Comparison of ENCODE assay signal across 11 cellular contexts in genomic region chr18:6270791-6271216, GRCh38.
DNase-seq lines count a peak whose midpoint lies in the region; ATAC-seq and TF ChIP-seq lines count a peak whose summit lies in the region.
"Had no signal": no experiment of that assay in that cellular context is flagged by ENCODE, and none has a peak within 500 bp of the region (broad histone marks: within the 10 kb centered on the region; RNA-seq: fewer than 3 reads in every experiment).

No MANE protein-coding gene starts in this region.

- H3K36me3 Mint-ChIP-seq in natural killer cell treated with Interleukin-12 subunit alpha and Interleukin-12 subunit beta and Interleukin-15 and Interleukin-18, amount 100 ng/mL, for 72 hours, result peaks cover 9% of the 10 kb centered on the region
- H3K36me3 Mint-ChIP-seq in type B pancreatic cell, result no peaks in the 10 kb centered on the region

- intact Hi-C loops in left cardiac atrium (cut with DNase I), result no loop called here

- peak overlapping the region; percentile 52 to 87 for H3K27ac Mint-ChIP-seq in natural killer cell treated with Interleukin-12 subunit alpha and Interleukin-12 subunit beta and Interleukin-15 and Interleukin-18, amount 100 ng/mL, for 72 hours
- H3K27ac Mint-ChIP-seq in type B pancreatic cell, result no peak overlapping the region

- DNase-seq in natural killer cell treated with Interleukin-12 subunit alpha and Interleukin-12 subunit beta and Interleukin-15 and Interleukin-18, amount 100 ng/mL, for 72 hours (ENCODE audit: low spot score), result no peak
- DNase-seq in type B pancreatic cell (ENCODE audit: extremely low spot score, unreplicated experiment) (no peak), left cardiac atrium (no peak)
- DNase-seq in activated naive CD4-positive, alpha-beta T cell treated with anti-CD3 and anti-CD28 coated beads, Interleukin-2, amount 50 U/mL, for 16 hours, result no peak
- DNase-seq: DMS 273 treated with DMSO at 0.1 percent for 48 hours; effector memory CD4-positive, alpha-beta T cell; heart left ventricle; stimulated activated CD4-positive, alpha-beta T cell treated with anti-CD3 and anti-CD28 coated beads, Interleukin-4, amount 100 ng/mL, for 4 hours had no signal

- no peak for TF ChIP-seq CTCF in type B pancreatic cell (conservative IDR thresholded peaks at IDR 0.05)

- no peaks in the 10 kb centered on the region for H3K9me3 Mint-ChIP-seq in natural killer cell treated with Interleukin-12 subunit alpha and Interleukin-12 subunit beta and Interleukin-15 and Interleukin-18, amount 100 ng/mL, for 72 hours
- no peaks in the 10 kb centered on the region for H3K9me3 Mint-ChIP-seq in type B pancreatic cell

- H3K4me3 Mint-ChIP-seq in natural killer cell treated with Interleukin-12 subunit alpha and Interleukin-12 subunit beta and Interleukin-15 and Interleukin-18, amount 100 ng/mL, for 72 hours, result peak overlapping the region; percentile 77
- H3K4me3 Mint-ChIP-seq in type B pancreatic cell, result no peak overlapping the region

- peaks cover 28 to 32% of the 10 kb centered on the region in 2 donors for H3K4me1 Mint-ChIP-seq in natural killer cell treated with Interleukin-12 subunit alpha and Interleukin-12 subunit beta and Interleukin-15 and Interleukin-18, amount 100 ng/mL, for 72 hours (ENCODE audit: low read depth in 2 of 2)
- no peaks in the 10 kb centered on the region for H3K4me1 Mint-ChIP-seq in type B pancreatic cell (ENCODE audit: unreplicated experiment)

- H3K27me3 Mint-ChIP-seq in natural killer cell treated with Interleukin-12 subunit alpha and Interleukin-12 subunit beta and Interleukin-15 and Interleukin-18, amount 100 ng/mL, for 72 hours, result peaks cover 0 to 11% of the 10 kb centered on the region in 2 donors
- H3K27me3 Mint-ChIP-seq in type B pancreatic cell, result peaks cover 15% of the 10 kb centered on the region

- ATAC-seq in GM18873 (IDR thresholded peaks at IDR 0.05; ENCODE audit: low FRiP score, unreplicated experiment) (peak; percentile 74), GM21619 (IDR thresholded peaks at IDR 0.05; ENCODE audit: unreplicated experiment) (peak; percentile 80), HG03139 (IDR thresholded peaks at IDR 0.05; ENCODE audit: unreplicated experiment) (peak; percentile 69), left cardiac atrium (no peak)
- ATAC-seq in natural killer cell treated with Interleukin-12 subunit alpha and Interleukin-12 subunit beta and Interleukin-15 and Interleukin-18, amount 100 ng/mL, for 72 hours, result peak; percentile 81
- ATAC-seq: heart left ventricle had no signal

Comparison
In these comparisons a context has a peak if more than half of its experiments do, and no peak if none do; other contexts are left out.
1. ATAC-seq: peak in GM18873 (single experiment), GM21619 (single experiment), HG03139 (single experiment) and natural killer cell treated with Interleukin-12 subunit alpha and Interleukin-12 subunit beta and Interleukin-15 and Interleukin-18, amount 100 ng/mL, for 72 hours (2 of 2); none in left cardiac atrium (0 of 2).